Comparison of ENCODE assay signal across 9 cellular contexts in the genomic region with DNA sequence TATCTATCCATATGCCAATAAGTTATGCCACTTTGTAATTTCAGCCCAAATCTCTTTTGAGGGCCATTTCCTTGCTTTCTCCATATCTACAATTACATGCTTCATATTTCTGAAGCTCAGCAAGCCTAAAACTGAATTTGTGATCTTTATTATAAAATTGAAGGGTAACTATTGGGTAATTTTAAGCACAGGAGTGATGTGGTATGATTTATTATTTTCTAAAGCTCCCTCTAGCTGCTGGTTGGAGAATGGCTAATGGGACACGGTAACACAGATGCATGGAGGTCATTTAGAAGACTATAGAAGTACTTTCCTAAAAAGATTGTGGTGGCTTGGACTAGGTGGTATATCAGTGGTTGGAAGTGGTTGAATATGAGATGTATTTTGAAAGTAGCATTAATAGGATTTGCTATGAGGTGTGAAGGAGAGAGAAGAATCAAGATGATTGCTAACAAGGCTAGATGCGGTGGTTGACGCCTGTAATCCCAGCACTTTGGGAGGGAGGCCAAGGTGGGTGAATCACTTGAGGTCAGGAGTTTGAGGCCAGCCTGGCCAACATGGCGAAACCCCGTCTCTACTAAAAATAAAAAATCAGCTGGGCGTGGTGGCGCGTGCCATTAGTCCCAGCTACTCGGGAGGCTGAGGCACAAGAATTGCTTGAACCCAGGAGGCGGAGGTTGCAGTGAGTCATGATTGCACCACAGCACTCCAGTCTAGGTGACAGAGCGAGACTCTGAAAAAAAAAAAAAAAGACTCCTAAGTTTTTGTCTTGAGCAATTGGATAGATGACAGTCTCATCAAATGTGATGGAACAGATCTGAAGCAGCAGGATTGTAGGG. TPM values are rescaled to one million over a fixed set of nuclear protein-coding genes. Genes with fewer than 3 reads are reported as not detected.
DNase-seq lines count a peak whose midpoint lies in the region; ATAC-seq and TF ChIP-seq lines count a peak whose summit lies in the region.
"Had no signal": no experiment of that assay in that cellular context is flagged by ENCODE, and none has a peak within 500 bp of the region (broad histone marks: within the 10 kb centered on the region; RNA-seq: fewer than 3 reads in every experiment).

No MANE protein-coding gene starts in this region.

- H3K79me2 ChIP-seq in PC-3 (ENCODE audit: low read length) = peaks cover 42% of the 10 kb centered on the region

- peaks cover 20 to 39% (median 28%) of the 10 kb centered on the region in 3 donors for H3K4me1 Mint-ChIP-seq in T-cell

- H3K4me3 Mint-ChIP-seq in T-cell = no peak overlapping the region

- POLR2A ChIA-PET in PC-3 (lab: Charles Lee; ENCODE audit: unreplicated experiment) = interaction anchor here (0.6 kb wide), 1 partner anchor 21 kb away, joined by 5 read pairs; no protein-coding TSS in a partner anchor
- POLR2A ChIA-PET in T-cell (lab: Charles Lee) = no interaction called here

- H3K36me3 ChIP-seq in PC-3 (ENCODE audit: low read depth, low read length) (no peaks in the 10 kb centered on the region), spleen (peaks cover 0 to 21% (median under 1%) of the 10 kb centered on the region in 6 donors)

- H3K36me3 Mint-ChIP-seq in T-cell = peaks cover 16% of the 10 kb centered on the region

- 90 to 95% (median 91%) methylated on average over 11 of the region's 11 CpGs for WGBS in spleen, 5 donors

- H3K9me3 ChIP-seq in PC-3 (ENCODE audit: low read length) (no peaks in the 10 kb centered on the region), spleen (peaks cover 0 to 6% (median 0%) of the 10 kb centered on the region in 8 donors)

- BruUV-seq in PC-3 (replicated peaks; lab: Mats Ljungman, UMichigan) = no TSS peak

- no peaks in the 10 kb centered on the region for H3K27me3 Mint-ChIP-seq in T-cell

- peak; percentile 74 for TF ChIP-seq CTCF in PC-3 (conservative IDR thresholded peaks at IDR 0.05; ENCODE audit: low read depth, low read length)
- TF ChIP-seq CTCF in epithelial cell of proximal tubule (conservative IDR thresholded peaks at IDR 0.05; ENCODE audit: low read depth, low read length) = peak; percentile 67
- TF ChIP-seq CTCF in spleen (IDR thresholded peaks at IDR 0.05 in 8 of 11, conservative IDR thresholded peaks at IDR 0.05 in 3 of 11) = peak in 9 of 11 experiments; percentile 5 to 71 (median 52)

- CTCF ChIA-PET in PC-3 (lab: Charles Lee) = interaction anchor here (0.6 to 1.1 kb wide), 3 partner anchors 12 to 748 kb away, joined by 3 to 5 read pairs (median 4); no protein-coding TSS in a partner anchor
- CTCF ChIA-PET in T-cell (lab: Charles Lee) = interaction anchor here (0.5 to 1.1 kb wide), 8 partner anchors 10 to 935 kb away, joined by 3 to 11 read pairs (median 5); a partner anchor contains a TSS

- no peak overlapping the region for H3K9ac ChIP-seq in PC-3 (ENCODE audit: low read length)

- TF ChIP-seq POLR2A in spleen (IDR thresholded peaks at IDR 0.05) = no peak

- H3K27ac ChIP-seq in PC-3 (ENCODE audit: low read length) = no peak overlapping the region
- H3K27ac ChIP-seq in spleen = no peak overlapping the region

- no peaks in the 10 kb centered on the region for H3K27me3 ChIP-seq in PC-3 (ENCODE audit: low read length)
- H3K27me3 ChIP-seq in spleen (replicated peaks in 1 of 7) = no peaks in the 10 kb centered on the region

- H3K9me3 Mint-ChIP-seq in T-cell = no peaks in the 10 kb centered on the region

- no peaks in the 10 kb centered on the region for H3F3A ChIP-seq in PC-3 (ENCODE audit: low read length, unreplicated experiment)

- no peak overlapping the region for H3K4me3 ChIP-seq in PC-3 (ENCODE audit: low read length)
- H3K4me3 ChIP-seq in epithelial cell of proximal tubule (ENCODE audit: low read depth, low read length) = no peak overlapping the region
- no peak overlapping the region for H3K4me3 ChIP-seq in spleen

- H3K27ac Mint-ChIP-seq in T-cell = no peak overlapping the region

- DNase-seq in NCI-H1694 (lab: John Stamatoyannopoulos, UW) = peak; percentile 6
- no peak for DNase-seq in NCI-H1694 treated with DMSO at 0.1 percent for 48 hours (lab: John Stamatoyannopoulos, UW)
- DNase-seq in PC-3 = peak; percentile 48
- DNase-seq in epithelial cell of proximal tubule (ENCODE audit: low read depth) = no peak
- no peak for DNase-seq in spleen
- DNase-seq in activated gamma-delta T cell treated with Interleukin-2 at 50 U/mL for 16 hours = no peak
- no peak for DNase-seq in T-cell
- DNase-seq: NCI-H2107 had no signal

- H3K4me2 ChIP-seq in PC-3 (ENCODE audit: low read length) = no peak overlapping the region

- H3K4me1 ChIP-seq in PC-3 (ENCODE audit: insufficient read depth, low read length) = no peaks in the 10 kb centered on the region; the same call in 1 of the 2 replicates
- H3K4me1 ChIP-seq in spleen = peaks cover 3 to 51% (median 10%) of the 10 kb centered on the region in 6 donors

- no peak overlapping the region for H2AFZ ChIP-seq in PC-3 (ENCODE audit: low read length)

- intact Hi-C loops in PC-3 (cut with micrococcal nuclease) = no loop called here
- intact Hi-C loops in spleen (cut with DNase I; ENCODE audit: low total_unique reads) = no loop called here

- no peaks in the 10 kb centered on the region for H4K20me1 ChIP-seq in PC-3 (ENCODE audit: low read length)

- H3K9me2 ChIP-seq in PC-3 (replicated peaks; ENCODE audit: low read length) = no peaks in the 10 kb centered on the region

- peak; percentile 70 for ATAC-seq in PC-3
- ATAC-seq in GM18511 (IDR thresholded peaks at IDR 0.05; ENCODE audit: unreplicated experiment) = no peak
- no peak for ATAC-seq in T-cell (replicated peaks in 1 of 4)

RNA-seq across cellular contexts. Expression of a gene that starts 13.9 kb away (rescaled TPM):
- total RNA-seq in PC-3 (2014; rRNA removed) (13.2 and 21.6 TPM in 2 replicates), epithelial cell of proximal tubule (12.6 and 13.3 TPM in 2 replicates), spleen (10 to 100 TPM; 21.2 to 33.7 (median 22.1) TPM), T-cell (10 to 100 TPM; 15.2 to 20.5 (median 16.4) TPM)
- 1 to 10 TPM; 4.8 to 7.1 (median 5.9) TPM for polyA plus RNA-seq in spleen

RNA-seq across cellular contexts. Expression of a gene that starts 33.1 kb away (rescaled TPM):
- total RNA-seq in PC-3 (2014; rRNA removed) (12.8 and 17.9 TPM in 2 replicates), epithelial cell of proximal tubule (26.1 and 28.6 TPM in 2 replicates), spleen (10 to 100 TPM; 13.8 to 20.3 (median 16.1) TPM), T-cell (10 to 100 TPM; 12.1 to 17.9 (median 16.7) TPM)
- 10 to 100 TPM; 13.3 to 21.0 (median 18.0) TPM for polyA plus RNA-seq in spleen

Comparison
In these comparisons a context has a peak if more than half of its experiments do, and no peak if none do; other contexts are left out.
1. DNase-seq: peak in NCI-H1694 (single experiment) and PC-3 (single experiment); none in NCI-H1694 treated with DMSO at 0.1 percent for 48 hours (single experiment), epithelial cell of proximal tubule (single experiment), spleen (single experiment), activated gamma-delta T cell treated with Interleukin-2 at 50 U/mL for 16 hours (single experiment) and T-cell (0 of 34).
2. Peak in every context shown above with its lines, with median percentiles within 50 percentile points of each other: CTCF ChIP-seq.